In the genomic region with DNA sequence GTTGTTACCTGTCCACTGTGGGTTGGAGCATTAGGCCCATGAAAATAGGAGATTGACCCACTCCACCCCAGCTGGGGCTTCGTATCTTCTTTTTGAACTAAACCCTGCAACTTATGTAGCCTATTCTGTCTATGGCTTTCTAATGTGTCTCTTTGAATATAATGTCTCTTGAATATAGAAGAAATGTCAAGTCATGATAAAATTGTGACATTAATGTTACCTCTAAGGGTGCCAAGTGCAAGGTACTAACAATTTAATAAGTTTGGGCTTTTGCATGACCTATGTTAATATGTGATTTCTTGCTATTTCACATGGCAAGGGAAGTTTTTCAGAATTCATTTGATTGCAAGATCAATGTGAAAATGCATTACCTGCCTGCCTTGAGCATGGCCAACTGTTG, we compare ENCODE assay signal across 27 cellular contexts.
"Had no signal": no experiment of that assay in that cellular context is flagged by ENCODE, and none has a peak within 500 bp of the region (broad histone marks: within the 10 kb centered on the region; RNA-seq: fewer than 3 reads in every experiment).

No MANE protein-coding gene starts in this region.

- ATAC-seq: effector memory CD8-positive, alpha-beta T cell; esophagus mucosa; foreskin keratinocyte; gastrocnemius medialis; gastroesophageal sphincter; heart left ventricle; heart right ventricle had no signal

- DNase-seq: colonic mucosa; cortex of kidney; dorsolateral prefrontal cortex; effector CD4-positive, alpha-beta T cell; effector CD8-positive, alpha-beta T cell; effector memory CD4-positive, alpha-beta T cell; effector memory CD8-positive, alpha-beta T cell; endodermal cell; erythroblast; esophagus squamous epithelium; foreskin fibroblast; foreskin keratinocyte; foreskin melanocyte; gastrocnemius medialis; glutamatergic neuron; head of caudate nucleus; heart left ventricle; heart right ventricle had no signal

- H3K4me3 ChIP-seq: colonic mucosa, coronary artery, dorsolateral prefrontal cortex, esophagus muscularis mucosa, esophagus squamous epithelium, gastrocnemius medialis, gastroesophageal sphincter, heart left ventricle, heart right ventricle had no signal

- H3K27ac ChIP-seq: colonic mucosa, coronary artery, dorsolateral prefrontal cortex, epithelial cell of prostate, esophagus muscularis mucosa, esophagus squamous epithelium, foreskin keratinocyte, gastrocnemius medialis, gastroesophageal sphincter, heart left ventricle, heart right ventricle had no signal

- H3K9me3 ChIP-seq: colonic mucosa, esophagus muscularis mucosa, esophagus squamous epithelium, gastrocnemius medialis, gastroesophageal sphincter, heart left ventricle had no signal

- H3K27me3 ChIP-seq: colonic mucosa, esophagus muscularis mucosa, foreskin keratinocyte, gastrocnemius medialis, gastroesophageal sphincter had no signal

- FAIRE-seq: colon, endometrium, endothelial cell of umbilical vein, frontal cortex had no signal

- H3K36me3 ChIP-seq: colonic mucosa, esophagus muscularis mucosa, esophagus squamous epithelium, gastrocnemius medialis, gastroesophageal sphincter, heart left ventricle, heart right ventricle had no signal

- H3K4me1 ChIP-seq: colonic mucosa, esophagus muscularis mucosa, esophagus squamous epithelium, foreskin keratinocyte, gastrocnemius medialis, gastroesophageal sphincter, heart left ventricle, heart right ventricle had no signal
